In genomic region chr4:2698504-2698903, GRCh38 we compare ENCODE assay signal across 1 cellular context.
TF ChIP-seq lines count a peak whose summit lies in the region.

No MANE protein-coding gene starts in this region.

TF ChIP-seq in K562, 482 proteins besides CTCF, POLR2A, EP300 and RAD21:
- TF ChIP-seq EGR1 (conservative IDR thresholded peaks at IDR 0.05) (no peak), ZBTB8A (IDR thresholded peaks at IDR 0.05; ENCODE audit: partially characterized antibody) (no peak), ASH1L (IDR thresholded peaks at IDR 0.05; ENCODE audit: borderline replicate concordance, low read depth, partially characterized antibody) (no peak), RBFOX2 (IDR thresholded peaks at IDR 0.05; ENCODE audit: low read depth, low read length) (no peak), RFX7 (CRISPR knock-in tag; IDR thresholded peaks at IDR 0.05) (no peak), ATF4 (CRISPR knock-in tag; IDR thresholded peaks at IDR 0.05) (no peak), PPARD (CRISPR knock-in tag; IDR thresholded peaks at IDR 0.05) (no peak), MEIS2 (IDR thresholded peaks at IDR 0.05; ENCODE audit: partially characterized antibody) (peak; percentile 72), MTA2 (IDR thresholded peaks at IDR 0.05; ENCODE audit: low read depth) (no peak), ZNF354B (CRISPR knock-in tag; IDR thresholded peaks at IDR 0.05) (no peak), ZNF282 (CRISPR knock-in tag; IDR thresholded peaks at IDR 0.05) (no peak), FOXJ2 (tag; IDR thresholded peaks at IDR 0.05) (no peak), ZNF507 (tag; conservative IDR thresholded peaks at IDR 0.05) (no peak), SMAD3 (CRISPR knock-in tag; conservative IDR thresholded peaks at IDR 0.05) (no peak), ZFP30 (CRISPR knock-in tag; IDR thresholded peaks at IDR 0.05; ENCODE audit: borderline replicate concordance) (no peak), SFPQ (IDR thresholded peaks at IDR 0.05; ENCODE audit: low read depth, low read length) (no peak), NCOA1 (IDR thresholded peaks at IDR 0.05; ENCODE audit: low read depth) (no peak), ZNF592 (IDR thresholded peaks at IDR 0.05) (no peak), KDM2B (CRISPR knock-in tag; IDR thresholded peaks at IDR 0.05) (no peak), PBX2 (CRISPR knock-in tag; IDR thresholded peaks at IDR 0.05; ENCODE audit: low read depth) (no peak), PBX2 (tag; conservative IDR thresholded peaks at IDR 0.05; ENCODE audit: low read depth) (peak; percentile 47), ZKSCAN1 (IDR thresholded peaks at IDR 0.05; ENCODE audit: low read depth, low read length) (no peak), ARID2 (IDR thresholded peaks at IDR 0.05) (no peak), PKNOX1 (IDR thresholded peaks at IDR 0.05) (peak; percentile 49; the same call in 1 of the 2 replicates), IRF1 (CRISPR knock-in tag; IDR thresholded peaks at IDR 0.05; ENCODE audit: borderline replicate concordance) (no peak)
